Comparison of ENCODE assay signal across 1 cellular context in the genomic region with DNA sequence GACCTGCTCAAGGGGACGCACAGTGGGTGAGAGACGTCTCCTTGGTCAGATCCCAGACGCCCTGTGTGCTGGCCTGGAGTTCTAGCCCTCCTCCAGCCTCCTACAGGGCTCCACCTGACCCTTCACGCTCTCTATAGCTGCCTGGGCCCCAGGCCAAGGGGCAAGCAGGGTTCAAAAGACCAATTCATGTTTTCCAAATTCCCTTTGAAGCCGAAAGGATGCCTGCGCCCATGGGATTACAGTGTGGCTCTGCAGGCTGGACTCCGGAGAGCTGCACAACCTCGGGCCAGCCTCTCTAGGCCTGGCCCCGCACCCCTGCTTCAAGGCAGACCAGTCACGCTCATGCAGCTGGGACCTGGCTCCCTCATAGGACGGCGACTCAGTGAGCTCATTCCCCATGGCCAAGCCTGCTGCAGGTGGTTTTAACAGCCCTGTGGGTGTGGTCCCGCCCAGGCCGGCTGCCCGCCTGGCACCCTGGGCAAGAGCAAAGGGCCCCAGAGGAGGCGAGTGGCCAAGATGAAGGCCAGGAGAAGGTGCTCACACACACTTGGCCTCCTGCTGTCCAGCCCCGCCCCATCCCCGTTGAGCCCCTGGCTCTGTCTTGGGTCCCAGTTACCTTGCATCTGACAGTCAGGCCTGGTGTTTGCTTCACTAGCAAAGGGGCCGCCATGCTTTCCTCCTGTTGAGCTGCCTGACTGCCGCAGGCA.
TF ChIP-seq lines count a peak whose summit lies in the region.

No MANE protein-coding gene starts in this region.

TF ChIP-seq in HepG2, 621 proteins besides CTCF, POLR2A, EP300 and RAD21 (continued from another document and continues in another):
- TF ChIP-seq, protein P1, sequence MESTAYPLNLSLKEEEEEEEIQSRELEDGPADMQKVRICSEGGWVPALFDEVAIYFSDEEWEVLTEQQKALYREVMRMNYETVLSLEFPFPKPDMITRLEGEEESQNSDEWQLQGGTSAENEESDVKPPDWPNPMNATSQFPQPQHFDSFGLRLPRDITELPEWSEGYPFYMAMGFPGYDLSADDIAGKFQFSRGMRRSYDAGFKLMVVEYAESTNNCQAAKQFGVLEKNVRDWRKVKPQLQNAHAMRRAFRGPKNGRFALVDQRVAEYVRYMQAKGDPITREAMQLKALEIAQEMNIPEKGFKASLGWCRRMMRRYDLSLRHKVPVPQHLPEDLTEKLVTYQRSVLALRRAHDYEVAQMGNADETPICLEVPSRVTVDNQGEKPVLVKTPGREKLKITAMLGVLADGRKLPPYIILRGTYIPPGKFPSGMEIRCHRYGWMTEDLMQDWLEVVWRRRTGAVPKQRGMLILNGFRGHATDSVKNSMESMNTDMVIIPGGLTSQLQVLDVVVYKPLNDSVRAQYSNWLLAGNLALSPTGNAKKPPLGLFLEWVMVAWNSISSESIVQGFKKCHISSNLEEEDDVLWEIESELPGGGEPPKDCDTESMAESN (CRISPR knock-in tag; conservative IDR thresholded peaks at IDR 0.05), result no peak
- TF ChIP-seq ZNF24 (IDR thresholded peaks at IDR 0.05), result no peak
- peak; percentile 51; the same call in 1 of the 2 replicates for TF ChIP-seq POGZ (CRISPR knock-in tag; IDR thresholded peaks at IDR 0.05)
- TF ChIP-seq ZBTB3 (CRISPR knock-in tag; IDR thresholded peaks at IDR 0.05; ENCODE audit: borderline replicate concordance, low read depth), result peak; percentile 35; the same call in 1 of the 2 replicates
- TF ChIP-seq HMG20B (CRISPR knock-in tag; conservative IDR thresholded peaks at IDR 0.05), result peak; percentile 70; the same call in 1 of the 2 replicates
- peak; percentile 52; the same call in 1 of the 2 replicates for TF ChIP-seq KMT2B (CRISPR knock-in tag; IDR thresholded peaks at IDR 0.05)
- 0 out of 2 replicates have a peak, but pooled peaks have one; percentile 18 for TF ChIP-seq ZNF547 (CRISPR knock-in tag; IDR thresholded peaks at IDR 0.05)
- 0 out of 2 replicates have a peak, but pooled peaks have one; percentile 31 for TF ChIP-seq KDM3A (CRISPR knock-in tag; IDR thresholded peaks at IDR 0.05; ENCODE audit: low read depth)
- TF ChIP-seq, protein P2, sequence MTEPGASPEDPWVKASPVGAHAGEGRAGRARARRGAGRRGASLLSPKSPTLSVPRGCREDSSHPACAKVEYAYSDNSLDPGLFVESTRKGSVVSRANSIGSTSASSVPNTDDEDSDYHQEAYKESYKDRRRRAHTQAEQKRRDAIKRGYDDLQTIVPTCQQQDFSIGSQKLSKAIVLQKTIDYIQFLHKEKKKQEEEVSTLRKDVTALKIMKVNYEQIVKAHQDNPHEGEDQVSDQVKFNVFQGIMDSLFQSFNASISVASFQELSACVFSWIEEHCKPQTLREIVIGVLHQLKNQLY (CRISPR knock-in tag; IDR thresholded peaks at IDR 0.05), result peak; percentile 96
- TF ChIP-seq ZNF281 (CRISPR knock-in tag; IDR thresholded peaks at IDR 0.05; ENCODE audit: borderline replicate concordance), result peak; percentile 59
- TF ChIP-seq RFXAP (CRISPR knock-in tag; IDR thresholded peaks at IDR 0.05; ENCODE audit: borderline replicate concordance), result peak; percentile 80
- no peak for TF ChIP-seq TOE1 (CRISPR knock-in tag; IDR thresholded peaks at IDR 0.05)
- peak; percentile 99 for TF ChIP-seq KDM6A (CRISPR knock-in tag; IDR thresholded peaks at IDR 0.05; ENCODE audit: low read depth)
- no peak for TF ChIP-seq ZNF383 (CRISPR knock-in tag; IDR thresholded peaks at IDR 0.05; ENCODE audit: borderline replicate concordance)
- TF ChIP-seq, protein P3, sequence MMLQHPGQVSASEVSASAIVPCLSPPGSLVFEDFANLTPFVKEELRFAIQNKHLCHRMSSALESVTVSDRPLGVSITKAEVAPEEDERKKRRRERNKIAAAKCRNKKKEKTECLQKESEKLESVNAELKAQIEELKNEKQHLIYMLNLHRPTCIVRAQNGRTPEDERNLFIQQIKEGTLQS (CRISPR knock-in tag; IDR thresholded peaks at IDR 0.05), result no peak
- TF ChIP-seq USF2 (IDR thresholded peaks at IDR 0.05; ENCODE audit: low read depth, low read length), result no peak
- peak; percentile 54; the same call in 1 of the 2 replicates for TF ChIP-seq USF2 (CRISPR knock-in tag; IDR thresholded peaks at IDR 0.05; ENCODE audit: borderline replicate concordance)
- no peak for TF ChIP-seq ZNF329 (CRISPR knock-in tag; IDR thresholded peaks at IDR 0.05; ENCODE audit: low read depth)
- TF ChIP-seq ZFP91 (CRISPR knock-in tag; IDR thresholded peaks at IDR 0.05; ENCODE audit: borderline replicate concordance), result peak; percentile 46; the same call in 1 of the 2 replicates
- TF ChIP-seq, protein P4, sequence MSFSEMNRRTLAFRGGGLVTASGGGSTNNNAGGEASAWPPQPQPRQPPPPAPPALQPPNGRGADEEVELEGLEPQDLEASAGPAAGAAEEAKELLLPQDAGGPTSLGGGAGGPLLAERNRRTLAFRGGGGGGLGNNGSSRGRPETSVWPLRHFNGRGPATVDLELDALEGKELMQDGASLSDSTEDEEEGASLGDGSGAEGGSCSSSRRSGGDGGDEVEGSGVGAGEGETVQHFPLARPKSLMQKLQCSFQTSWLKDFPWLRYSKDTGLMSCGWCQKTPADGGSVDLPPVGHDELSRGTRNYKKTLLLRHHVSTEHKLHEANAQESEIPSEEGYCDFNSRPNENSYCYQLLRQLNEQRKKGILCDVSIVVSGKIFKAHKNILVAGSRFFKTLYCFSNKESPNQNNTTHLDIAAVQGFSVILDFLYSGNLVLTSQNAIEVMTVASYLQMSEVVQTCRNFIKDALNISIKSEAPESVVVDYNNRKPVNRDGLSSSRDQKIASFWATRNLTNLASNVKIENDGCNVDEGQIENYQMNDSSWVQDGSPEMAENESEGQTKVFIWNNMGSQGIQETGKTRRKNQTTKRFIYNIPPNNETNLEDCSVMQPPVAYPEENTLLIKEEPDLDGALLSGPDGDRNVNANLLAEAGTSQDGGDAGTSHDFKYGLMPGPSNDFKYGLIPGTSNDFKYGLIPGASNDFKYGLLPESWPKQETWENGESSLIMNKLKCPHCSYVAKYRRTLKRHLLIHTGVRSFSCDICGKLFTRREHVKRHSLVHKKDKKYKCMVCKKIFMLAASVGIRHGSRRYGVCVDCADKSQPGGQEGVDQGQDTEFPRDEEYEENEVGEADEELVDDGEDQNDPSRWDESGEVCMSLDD (CRISPR knock-in tag; IDR thresholded peaks at IDR 0.05; ENCODE audit: borderline replicate concordance), result peak; percentile 47; the same call in 1 of the 2 replicates
- TF ChIP-seq, protein P5, sequence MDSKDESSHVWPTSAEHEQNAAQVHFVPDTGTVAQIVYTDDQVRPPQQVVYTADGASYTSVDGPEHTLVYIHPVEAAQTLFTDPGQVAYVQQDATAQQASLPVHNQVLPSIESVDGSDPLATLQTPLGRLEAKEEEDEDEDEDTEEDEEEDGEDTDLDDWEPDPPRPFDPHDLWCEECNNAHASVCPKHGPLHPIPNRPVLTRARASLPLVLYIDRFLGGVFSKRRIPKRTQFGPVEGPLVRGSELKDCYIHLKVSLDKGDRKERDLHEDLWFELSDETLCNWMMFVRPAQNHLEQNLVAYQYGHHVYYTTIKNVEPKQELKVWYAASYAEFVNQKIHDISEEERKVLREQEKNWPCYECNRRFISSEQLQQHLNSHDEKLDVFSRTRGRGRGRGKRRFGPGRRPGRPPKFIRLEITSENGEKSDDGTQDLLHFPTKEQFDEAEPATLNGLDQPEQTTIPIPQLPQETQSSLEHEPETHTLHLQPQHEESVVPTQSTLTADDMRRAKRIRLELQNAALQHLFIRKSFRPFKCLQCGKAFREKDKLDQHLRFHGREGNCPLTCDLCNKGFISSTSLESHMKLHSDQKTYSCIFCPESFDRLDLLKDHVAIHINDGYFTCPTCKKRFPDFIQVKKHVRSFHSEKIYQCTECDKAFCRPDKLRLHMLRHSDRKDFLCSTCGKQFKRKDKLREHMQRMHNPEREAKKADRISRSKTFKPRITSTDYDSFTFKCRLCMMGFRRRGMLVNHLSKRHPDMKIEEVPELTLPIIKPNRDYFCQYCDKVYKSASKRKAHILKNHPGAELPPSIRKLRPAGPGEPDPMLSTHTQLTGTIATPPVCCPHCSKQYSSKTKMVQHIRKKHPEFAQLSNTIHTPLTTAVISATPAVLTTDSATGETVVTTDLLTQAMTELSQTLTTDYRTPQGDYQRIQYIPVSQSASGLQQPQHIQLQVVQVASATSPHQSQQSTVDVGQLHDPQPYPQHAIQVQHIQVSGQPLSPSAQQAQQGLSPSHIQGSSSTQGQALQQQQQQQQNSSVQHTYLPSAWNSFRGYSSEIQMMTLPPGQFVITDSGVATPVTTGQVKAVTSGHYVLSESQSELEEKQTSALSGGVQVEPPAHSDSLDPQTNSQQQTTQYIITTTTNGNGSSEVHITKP (CRISPR knock-in tag; IDR thresholded peaks at IDR 0.05; ENCODE audit: low read depth), result no peak; the same call in 1 of the 2 replicates
- peak; percentile 69 for TF ChIP-seq DPF2 (CRISPR knock-in tag; IDR thresholded peaks at IDR 0.05; ENCODE audit: borderline replicate concordance, low read depth)
- TF ChIP-seq ONECUT2 (CRISPR knock-in tag; IDR thresholded peaks at IDR 0.05), result no peak
- TF ChIP-seq HNRNPLL (IDR thresholded peaks at IDR 0.05; ENCODE audit: low read depth, low read length, poor library complexity, severe bottlenecking), result no peak
- TF ChIP-seq HNF4G (IDR thresholded peaks at IDR 0.05; ENCODE audit: borderline replicate concordance, low read depth, low read length), result peak; percentile 91
- peak; percentile 84 for TF ChIP-seq HNF4G (CRISPR knock-in tag; IDR thresholded peaks at IDR 0.05; ENCODE audit: borderline replicate concordance, low read depth)
- no peak for TF ChIP-seq CREB3 (CRISPR knock-in tag; IDR thresholded peaks at IDR 0.05)
- TF ChIP-seq KDM5A (IDR thresholded peaks at IDR 0.05; ENCODE audit: borderline replicate concordance, low read length), result no peak
- TF ChIP-seq YEATS4 (CRISPR knock-in tag; IDR thresholded peaks at IDR 0.05; ENCODE audit: borderline replicate concordance), result peak; percentile 66; the same call in 1 of the 2 replicates
- TF ChIP-seq ARNTL (CRISPR knock-in tag; IDR thresholded peaks at IDR 0.05), result peak; percentile 85
- TF ChIP-seq ZNF503 (CRISPR knock-in tag; IDR thresholded peaks at IDR 0.05), result peak; percentile 81
- TF ChIP-seq MXD4 (CRISPR knock-in tag; IDR thresholded peaks at IDR 0.05), result peak; percentile 69
- no peak; the same call in 1 of the 2 replicates for TF ChIP-seq AHR (CRISPR knock-in tag; IDR thresholded peaks at IDR 0.05)
- peak; percentile 32 for TF ChIP-seq TBL1XR1 (IDR thresholded peaks at IDR 0.05; ENCODE audit: borderline replicate concordance, low read length, partially characterized antibody)
